In the genomic region with DNA sequence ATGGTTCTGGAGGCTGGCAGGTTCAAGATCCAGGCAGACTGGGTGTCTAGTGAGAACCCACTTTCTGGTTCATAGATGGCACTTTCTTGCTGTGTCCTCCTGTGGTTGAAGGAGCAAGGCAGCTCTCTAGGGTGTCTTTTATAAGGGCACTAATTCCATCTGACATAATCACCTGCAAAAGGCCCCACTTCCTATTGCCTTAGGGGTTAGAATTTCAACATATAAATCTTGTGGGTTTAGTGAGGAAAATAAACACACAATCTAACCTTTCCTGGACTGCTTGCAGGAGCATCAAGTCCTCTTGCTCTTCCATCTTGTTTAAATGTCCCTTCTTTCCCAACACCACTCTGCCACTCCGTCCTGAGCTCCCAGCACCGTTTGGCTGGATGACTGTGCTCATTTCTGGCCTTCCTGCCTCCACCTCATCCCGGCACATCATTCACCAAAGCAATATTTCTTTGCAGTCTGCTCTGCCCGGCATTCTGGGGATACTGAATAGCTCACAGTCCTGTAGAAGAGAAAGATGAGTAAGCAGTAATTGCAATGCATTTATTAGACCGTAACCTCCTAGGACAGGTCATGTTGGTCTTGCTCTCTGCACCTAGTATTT, we compare ENCODE assay signal across 29 cellular contexts.
A peak's percentile ranks its signal among the peaks of the same experiment; 100 is the strongest.
DNase-seq lines count a peak whose midpoint lies in the region; ATAC-seq, FAIRE-seq and TF ChIP-seq lines count a peak whose summit lies in the region.
"Had no signal": no experiment of that assay in that cellular context is flagged by ENCODE, and none has a peak within 500 bp of the region (broad histone marks: within the 10 kb centered on the region; RNA-seq: fewer than 3 reads in every experiment).

No MANE protein-coding gene starts in this region.

- H3K27ac ChIP-seq in HL-60 (replicated peaks) (peak overlapping the region; percentile 16), K562 (ENCODE audit: extremely low read depth, low read depth, low read length) (no peak overlapping the region)
- no peak overlapping the region for H3K27ac ChIP-seq in CD8-positive, alpha-beta T cell (ENCODE audit: low read depth, low read length)
- H3K27ac ChIP-seq: neutrophil, skin epidermis, upper lobe of right lung had no signal

- no peaks in the 10 kb centered on the region for H3K79me2 ChIP-seq in K562 (ENCODE audit: control insufficient read depth, insufficient read depth, low read length)

- peaks cover 0 to 4% of the 10 kb centered on the region in 2 experiments; a peak in 2 of 5 replicates for H3K4me1 ChIP-seq in K562 (replicated peaks in 1 of 2; ENCODE audit: control insufficient read depth in 2 of 2, insufficient read depth in 2 of 2, low read length in 2 of 2)
- no peaks in the 10 kb centered on the region for H3K4me1 ChIP-seq in CD8-positive, alpha-beta T cell (ENCODE audit: insufficient read depth, low read length)

- no peaks in the 10 kb centered on the region for H3K9me1 ChIP-seq in K562 (ENCODE audit: control insufficient read depth, insufficient read depth, low read length)

- H3K9me3 Mint-ChIP-seq in osteocyte (ENCODE audit: unreplicated experiment) = no peaks in the 10 kb centered on the region
- no peaks in the 10 kb centered on the region for H3K9me3 Mint-ChIP-seq in CD8-positive, alpha-beta T cell
- H3K9me3 Mint-ChIP-seq: activated naive CD4-positive, alpha-beta T cell treated with anti-CD3 and anti-CD28 coated beads, Interleukin-2, amount 50 U/mL, for 72 hours; activated T-helper 17 cell treated with anti-CD3 and anti-CD28 coated beads, Interleukin-2, amount 50 U/mL, for 72 hours had no signal

- H3K27me3 ChIP-seq in HL-60 (ENCODE audit: insufficient read depth, poor library complexity, severe bottlenecking) (no peaks in the 10 kb centered on the region), K562 (ENCODE audit: control insufficient read depth in 2 of 2, insufficient read depth in 2 of 2, low read length in 2 of 2) (peaks cover 0 to 14% of the 10 kb centered on the region in 2 experiments; a peak in 2 of 5 replicates)
- H3K27me3 ChIP-seq in CD8-positive, alpha-beta T cell (ENCODE audit: insufficient read depth, low read length) = no peaks in the 10 kb centered on the region
- H3K27me3 ChIP-seq: neutrophil, upper lobe of right lung had no signal

- peak in 1 of 2 experiments; percentile 35 for DNase-seq in HL-60 (ENCODE audit: low read depth in 1 of 2, low spot score in 1 of 2)
- peak; percentile 60 for DNase-seq in NCI-H146 treated with DMSO at 0.1 percent for 48 hours (lab: John Stamatoyannopoulos, UW; ENCODE audit: unreplicated experiment)
- DNase-seq in K562 (ENCODE audit: extremely low read depth in 1 of 4, low spot score in 3 of 4) = no peak
- peak; percentile 57 for DNase-seq in osteocyte (ENCODE audit: extremely low spot score, unreplicated experiment)
- DNase-seq in GM13976 (ENCODE audit: low spot score) = no peak
- no peak for DNase-seq in CD8-positive, alpha-beta T cell
- DNase-seq: activated CD4-positive, alpha-beta T cell treated with anti-CD3 and anti-CD28 coated beads, Interleukin-2, amount 50 U/mL, for 48 hours; activated CD8-positive, alpha-beta memory T cell treated with anti-CD3 and anti-CD28 coated beads, Interleukin-2, amount 50 U/mL, for 4 hours; anterior cingulate cortex; caudate nucleus; CD4-positive, CD25-positive, alpha-beta regulatory T cell; GOT3; Kasumi-1; left cardiac atrium; NCI-H1417 treated with DMSO at 0.1 percent for 48 hours; NCI-H2107; NCI-H446 treated with DMSO at 0.1 percent for 48 hours; stimulated activated CD4-positive, alpha-beta T cell treated with anti-CD3 and anti-CD28 coated beads, Interleukin-1b, Interleukin-23, amount 100 ng/mL, for 48 hours; T-helper 2 cell; upper lobe of right lung had no signal

- no peak for TF ChIP-seq RAD21 in K562 (CRISPR knock-in tag; conservative IDR thresholded peaks at IDR 0.05 in 1 of 2, IDR thresholded peaks at IDR 0.05 in 1 of 2)

- peaks cover 30% of the 10 kb centered on the region for H3K27me3 Mint-ChIP-seq in osteocyte (ENCODE audit: unreplicated experiment)
- H3K27me3 Mint-ChIP-seq in CD8-positive, alpha-beta T cell (ENCODE audit: low read depth) = no peaks in the 10 kb centered on the region

- H3K4me2 ChIP-seq in K562 (ENCODE audit: insufficient read depth, low read length) = no peak overlapping the region

- H3K36me3 ChIP-seq in K562 (ENCODE audit: control insufficient read depth, insufficient read depth, low read length) = no peaks in the 10 kb centered on the region
- no peaks in the 10 kb centered on the region for H3K36me3 ChIP-seq in CD8-positive, alpha-beta T cell (ENCODE audit: insufficient read depth, low read length)
- H3K36me3 ChIP-seq: neutrophil, upper lobe of right lung had no signal

- TF ChIP-seq POLR2A in K562 (conservative IDR thresholded peaks at IDR 0.05) = no peak

- TF ChIP-seq CTCF in HL-60 (IDR thresholded peaks at IDR 0.05; ENCODE audit: insufficient read depth, low read length) (no peak), K562 (IDR thresholded peaks at IDR 0.05 in 2 of 3, conservative IDR thresholded peaks at IDR 0.05 in 1 of 3; ENCODE audit: insufficient read depth in 2 of 3, low read depth in 1 of 3, low read length in 3 of 3) (no peak), osteocyte (IDR thresholded peaks at IDR 0.05) (no peak), GM13976 (IDR thresholded peaks at IDR 0.05; ENCODE audit: borderline replicate concordance, control extremely low read depth, extremely low read depth, insufficient read depth, missing control alignments) (no peak)
- TF ChIP-seq CTCF in CD8-positive, alpha-beta T cell (IDR thresholded peaks at IDR 0.05) = no peak

- BruUV-seq in K562 (replicated peaks; lab: Mats Ljungman, UMichigan) = no TSS peak

- H2AFZ ChIP-seq in K562 (ENCODE audit: low read depth, low read length) = no peak overlapping the region

- ATAC-seq in K562 (no peak), GM19452 (IDR thresholded peaks at IDR 0.05; ENCODE audit: unreplicated experiment) (no peak), HG03460 (IDR thresholded peaks at IDR 0.05; ENCODE audit: unreplicated experiment) (no peak)
- no peak for ATAC-seq in CD8-positive, alpha-beta T cell
- ATAC-seq: activated naive CD4-positive, alpha-beta T cell treated with anti-CD3 and anti-CD28 coated beads, Interleukin-2, amount 50 U/mL, for 72 hours; activated T-helper 17 cell treated with anti-CD3 and anti-CD28 coated beads, Interleukin-2, amount 50 U/mL, for 72 hours; left cardiac atrium; SK-N-SH treated with all-trans-retinoic acid at 6 μM for 48 hours; upper lobe of right lung had no signal

- no peak overlapping the region for H3K9ac ChIP-seq in K562 (ENCODE audit: insufficient read depth in 1 of 2, low read depth in 2 of 2, low read length in 2 of 2)

- H3K9me3 ChIP-seq in K562 (replicated peaks; ENCODE audit: control insufficient read depth, insufficient read depth, low read depth, low read length) = no peaks in the 10 kb centered on the region
- H3K9me3 ChIP-seq in CD8-positive, alpha-beta T cell (ENCODE audit: low read length) = no peaks in the 10 kb centered on the region
- H3K9me3 ChIP-seq: neutrophil, upper lobe of right lung had no signal

- no peak overlapping the region for H3K27ac Mint-ChIP-seq in osteocyte (ENCODE audit: unreplicated experiment)
- no peak overlapping the region for H3K27ac Mint-ChIP-seq in CD8-positive, alpha-beta T cell
- H3K27ac Mint-ChIP-seq: activated naive CD4-positive, alpha-beta T cell treated with anti-CD3 and anti-CD28 coated beads, Interleukin-2, amount 50 U/mL, for 72 hours; activated T-helper 17 cell treated with anti-CD3 and anti-CD28 coated beads, Interleukin-2, amount 50 U/mL, for 72 hours; CD4-positive, CD25-positive, alpha-beta regulatory T cell had no signal

- H4K20me1 ChIP-seq in K562 (replicated peaks; ENCODE audit: control insufficient read depth, insufficient read depth, low read length) = no peaks in the 10 kb centered on the region

- CTCF ChIA-PET in K562 (lab: Yijun Ruan, JAX; ENCODE audit: low intra/inter-chr PET ratio) = no interaction called here
- CTCF ChIA-PET in CD8-positive, alpha-beta T cell (lab: Charles Lee) = no interaction called here

- no peak for FAIRE-seq in K562 (lab: Jason Lieb, UNC)
- FAIRE-seq: G401.6, GM18507 had no signal

- in situ Hi-C loops in K562 (cut with MboI) = no loop called here
- in situ Hi-C loops in GM13976 (cut with MboI; ENCODE audit: low sequenced_read_pairs, unreplicated experiment) = loop anchor here (10.0 kb wide), 1 partner anchor 57 kb away; no protein-coding TSS in a partner anchor

- 0% methylated on average over 5 of the region's 5 CpGs for WGBS in K562 (ENCODE audit: insufficient coverage, low coverage, missing lambda C conversion rate)

- H3K4me3 Mint-ChIP-seq in osteocyte (ENCODE audit: unreplicated experiment) = no peak overlapping the region
- no peak overlapping the region for H3K4me3 Mint-ChIP-seq in CD8-positive, alpha-beta T cell
- H3K4me3 Mint-ChIP-seq: activated T-helper 17 cell treated with anti-CD3 and anti-CD28 coated beads, Interleukin-2, amount 50 U/mL, for 72 hours; CD4-positive, CD25-positive, alpha-beta regulatory T cell had no signal

- intact Hi-C loops in K562 (cut with micrococcal nuclease) = no loop called here
- intact Hi-C loops in CD8-positive, alpha-beta T cell (cut with DNase I, micrococcal nuclease) = no loop called here

- H3K36me3 Mint-ChIP-seq in osteocyte (ENCODE audit: unreplicated experiment) = no peaks in the 10 kb centered on the region
- H3K36me3 Mint-ChIP-seq in CD8-positive, alpha-beta T cell = no peaks in the 10 kb centered on the region
- H3K36me3 Mint-ChIP-seq: activated naive CD4-positive, alpha-beta T cell treated with anti-CD3 and anti-CD28 coated beads, Interleukin-2, amount 50 U/mL, for 72 hours; CD4-positive, CD25-positive, alpha-beta regulatory T cell had no signal

- no peak overlapping the region for H3K4me3 ChIP-seq in HL-60 (replicated peaks; ENCODE audit: insufficient read depth, low read length)
- H3K4me3 ChIP-seq in K562 = no peak overlapping the region
- H3K4me3 ChIP-seq in CD8-positive, alpha-beta T cell (ENCODE audit: low read depth, low read length) = no peak overlapping the region
- H3K4me3 ChIP-seq: skin epidermis, upper lobe of right lung had no signal

- H3K4me1 Mint-ChIP-seq in osteocyte (ENCODE audit: unreplicated experiment) = peaks cover 11% of the 10 kb centered on the region
- peaks cover 11% of the 10 kb centered on the region for H3K4me1 Mint-ChIP-seq in CD8-positive, alpha-beta T cell (ENCODE audit: low read depth)

- no peak for TF ChIP-seq EP300 in K562 (IDR thresholded peaks at IDR 0.05; ENCODE audit: low read length)

- POLR2A ChIA-PET in K562 (lab: Yijun Ruan, JAX) = interaction anchor here (0.6 kb wide), 1 partner anchor 416 kb away, joined by 3 read pairs; no protein-coding TSS in a partner anchor
- POLR2A ChIA-PET in CD8-positive, alpha-beta T cell (lab: Charles Lee) = no interaction called here

TF ChIP-seq in K562, 482 proteins besides CTCF, POLR2A, EP300 and RAD21 (continues in another document):
- peak; percentile 23; the same call in 1 of the 2 replicates for TF ChIP-seq C11orf30 (IDR thresholded peaks at IDR 0.05; ENCODE audit: low read depth)

Comparison
In these comparisons a context has a peak if more than half of its experiments do, and no peak if none do; other contexts are left out.
1. DNase-seq: peak in NCI-H146 treated with DMSO at 0.1 percent for 48 hours (single experiment) and osteocyte (single experiment); none in K562 (0 of 4), GM13976 (single experiment) and CD8-positive, alpha-beta T cell (0 of 7).